Comparison of ENCODE assay signal across 8 cellular contexts in the genomic region with DNA sequence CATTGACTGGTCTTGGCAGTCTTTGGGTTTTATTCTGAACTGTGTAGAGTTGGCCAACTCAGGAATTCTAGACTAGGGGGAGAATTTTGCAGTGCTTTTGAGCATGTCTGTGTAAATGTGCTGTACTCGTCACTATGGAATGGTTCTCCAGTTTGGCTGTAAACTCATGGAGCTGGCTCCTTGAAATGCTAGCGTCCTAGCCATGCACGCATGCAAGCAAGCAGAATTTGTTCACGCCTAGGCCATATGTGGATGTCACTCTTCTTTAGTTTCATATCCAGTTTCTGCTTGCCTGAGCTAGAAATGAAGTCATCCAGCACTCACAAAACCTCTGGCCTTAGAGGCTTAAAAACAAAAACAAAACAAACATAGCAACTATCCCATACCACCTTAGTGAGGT. TPM values are rescaled to one million over a fixed set of nuclear protein-coding genes. Genes with fewer than 3 reads are reported as not detected.
DNase-seq lines count a peak whose midpoint lies in the region; ATAC-seq and TF ChIP-seq lines count a peak whose summit lies in the region.
"Not testable (repeated sequence)": the region's sequence is repeated elsewhere in the genome, so short reads cannot be mapped to it uniquely, and the experiment has no call there.

No MANE protein-coding gene starts in this region.

- CTCF ChIA-PET in activated CD8-positive, alpha-beta memory T cell treated with anti-CD3 and anti-CD28 coated beads, Interleukin-2, amount 10 ng/mL, durations not matched to agents 7 days and 5 days (lab: Charles Lee) = not testable (repeated sequence)

- H3K36me3 Mint-ChIP-seq in activated CD8-positive, alpha-beta memory T cell treated with anti-CD3 and anti-CD28 coated beads, Interleukin-2, amount 10 ng/mL, durations not matched to agents 7 days and 5 days; stimulated activated naive B cell treated with anti-CD40 and anti-IgM and Interleukin-4, amounts not matched to agents 10 μg/mL and 1 μg/mL and 100 μg/mL, for 72 hours: not testable (repeated sequence)

- not testable (repeated sequence) for H3K27ac Mint-ChIP-seq in activated CD8-positive, alpha-beta memory T cell treated with anti-CD3 and anti-CD28 coated beads, Interleukin-2, amount 10 ng/mL, durations not matched to agents 7 days and 5 days; stimulated activated naive B cell treated with anti-CD40 and anti-IgM and Interleukin-4, amounts not matched to agents 10 μg/mL and 1 μg/mL and 100 μg/mL, for 72 hours

- H3K9me3 Mint-ChIP-seq in activated CD8-positive, alpha-beta memory T cell treated with anti-CD3 and anti-CD28 coated beads, Interleukin-2, amount 10 ng/mL, durations not matched to agents 7 days and 5 days (ENCODE audit: low read depth); stimulated activated naive B cell treated with anti-CD40 and anti-IgM and Interleukin-4, amounts not matched to agents 10 μg/mL and 1 μg/mL and 100 μg/mL, for 72 hours: not testable (repeated sequence)

- DNase-seq in GM12865 (ENCODE audit: low read depth) (peak; percentile 23), NOMO-1 treated with dmso at 0.1 percent for 144 hours (lab: John Stamatoyannopoulos, UW; ENCODE audit: unreplicated experiment) (peak; percentile 16)
- DNase-seq in activated CD8-positive, alpha-beta memory T cell treated with anti-CD3 and anti-CD28 coated beads, Interleukin-2, amount 10 ng/mL, durations not matched to agents 7 days and 5 days; left ventricle myocardium superior; stimulated activated naive B cell treated with anti-CD40 and anti-IgM and Interleukin-4, amounts not matched to agents 10 μg/mL and 1 μg/mL and 100 μg/mL, for 72 hours: not testable (repeated sequence)

- H3K27me3 Mint-ChIP-seq in activated CD8-positive, alpha-beta memory T cell treated with anti-CD3 and anti-CD28 coated beads, Interleukin-2, amount 10 ng/mL, durations not matched to agents 7 days and 5 days; stimulated activated naive B cell treated with anti-CD40 and anti-IgM and Interleukin-4, amounts not matched to agents 10 μg/mL and 1 μg/mL and 100 μg/mL, for 72 hours: not testable (repeated sequence)

- not testable (repeated sequence) for TF ChIP-seq CTCF in GM12865 (IDR thresholded peaks at IDR 0.05; ENCODE audit: insufficient read depth, low read depth, low read length, missing control alignments)

- intact Hi-C loops in left ventricle myocardium superior (cut with micrococcal nuclease) = not testable (repeated sequence)

- peaks cover 14% of the 10 kb centered on the region for H3K4me1 Mint-ChIP-seq in activated CD8-positive, alpha-beta memory T cell treated with anti-CD3 and anti-CD28 coated beads, Interleukin-2, amount 10 ng/mL, durations not matched to agents 7 days and 5 days
- H3K4me1 Mint-ChIP-seq in stimulated activated naive B cell treated with anti-CD40 and anti-IgM and Interleukin-4, amounts not matched to agents 10 μg/mL and 1 μg/mL and 100 μg/mL, for 72 hours = not testable (repeated sequence)

- H3K4me3 ChIP-seq in GM12865 (ENCODE audit: low read depth, low read length) = not testable (repeated sequence)

- H3K4me3 Mint-ChIP-seq in activated CD8-positive, alpha-beta memory T cell treated with anti-CD3 and anti-CD28 coated beads, Interleukin-2, amount 10 ng/mL, durations not matched to agents 7 days and 5 days; stimulated activated naive B cell treated with anti-CD40 and anti-IgM and Interleukin-4, amounts not matched to agents 10 μg/mL and 1 μg/mL and 100 μg/mL, for 72 hours: not testable (repeated sequence)

- ATAC-seq in GM19438 (IDR thresholded peaks at IDR 0.05; ENCODE audit: low read depth, unreplicated experiment) (peak; percentile 45), HG02884 (IDR thresholded peaks at IDR 0.05; ENCODE audit: unreplicated experiment) (peak; percentile 36), HG03460 (IDR thresholded peaks at IDR 0.05; ENCODE audit: unreplicated experiment) (peak; percentile 39), left ventricle myocardium superior (peak; percentile 32)
- ATAC-seq in activated CD8-positive, alpha-beta memory T cell treated with anti-CD3 and anti-CD28 coated beads, Interleukin-2, amount 10 ng/mL, durations not matched to agents 7 days and 5 days = peak; percentile 57
- peak; percentile 71 for ATAC-seq in stimulated activated naive B cell treated with anti-CD40 and anti-IgM and Interleukin-4, amounts not matched to agents 10 μg/mL and 1 μg/mL and 100 μg/mL, for 72 hours (replicated peaks)

RNA-seq across cellular contexts. Expression of gene SRGAP2, which starts 36.9 kb away (rescaled TPM):
- total RNA-seq in activated CD8-positive, alpha-beta memory T cell treated with anti-CD3 and anti-CD28 coated beads, Interleukin-2, amount 10 ng/mL, durations not matched to agents 7 days and 5 days = 100 to 1,000 TPM; 124 to 130 TPM
- total RNA-seq in left ventricle myocardium superior = 19.6 TPM

RNA-seq across cellular contexts. Expression of gene FAM72A, which starts 37.6 kb away (rescaled TPM):
- total RNA-seq in activated CD8-positive, alpha-beta memory T cell treated with anti-CD3 and anti-CD28 coated beads, Interleukin-2, amount 10 ng/mL, durations not matched to agents 7 days and 5 days = 10 to 100 TPM; 36.3 to 37.4 TPM
- total RNA-seq in left ventricle myocardium superior = 1.5 TPM

Comparison
In these comparisons a context has a peak if more than half of its experiments do, and no peak if none do; other contexts are left out.
1. RNA of gene FAM72A, which starts 37.6 kb away (total RNA-seq): 36.3 to 37.4 TPM in activated CD8-positive, alpha-beta memory T cell treated with anti-CD3 and anti-CD28 coated beads, Interleukin-2, amount 10 ng/mL, durations not matched to agents 7 days and 5 days; 1.5 TPM in left ventricle myocardium superior (single experiment); every median in the first group is over 10 times any median in the second.
2. Peak in every context shown above with its lines, with median percentiles within 50 percentile points of each other: ATAC-seq.